In the genomic region with DNA sequence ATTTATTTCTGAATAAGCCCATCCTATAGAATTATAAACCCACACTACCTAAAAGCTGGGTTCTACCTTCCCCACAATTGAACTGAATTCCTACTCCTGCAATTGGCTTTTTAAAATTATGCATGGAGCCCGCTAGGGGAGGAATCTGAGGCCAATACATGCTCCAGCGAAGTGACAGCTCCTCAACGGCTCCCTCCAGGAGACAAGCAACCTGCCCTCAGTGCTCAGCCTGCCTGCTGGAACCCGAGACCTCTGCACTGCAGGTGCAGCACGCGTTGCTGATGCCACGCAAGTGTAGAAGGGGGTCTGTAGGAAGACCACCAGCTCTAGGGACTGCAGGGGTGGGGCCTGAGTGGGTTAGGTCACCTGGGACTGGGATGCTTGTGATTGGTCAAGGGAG, we compare ENCODE assay signal across 21 cellular contexts.
"Had no signal": no experiment of that assay in that cellular context is flagged by ENCODE, and none has a peak within 500 bp of the region (broad histone marks: within the 10 kb centered on the region; RNA-seq: fewer than 3 reads in every experiment).

No MANE protein-coding gene starts in this region.

- H3K36me3 ChIP-seq: gastroesophageal sphincter, thoracic aorta, upper lobe of left lung, vagina had no signal

- DNase-seq: activated naive CD4-positive, alpha-beta T cell; activated T-cell treated with anti-CD3 and anti-CD28 coated beads for 4 hours; activated T-cell treated with anti-CD3 and anti-CD28 coated beads, Interleukin-2, amount 50 U/mL, for 72 hours; body of pancreas; cerebellar nuclear complex; dorsolateral prefrontal cortex; effector memory CD4-positive, alpha-beta T cell; hippocampal formation; right cardiac atrium; stimulated activated CD4-positive, alpha-beta T cell treated with anti-CD3 and anti-CD28 coated beads, Interleukin-15, amount 100 ng/mL, for 24 hours; stimulated activated CD4-positive, alpha-beta T cell treated with anti-CD3 and anti-CD28 coated beads, Interleukin-2, amount 100 ng/mL, for 24 hours; stimulated activated naive CD4-positive, alpha-beta T cell treated with Interleukin-2 at 50 U/mL for 16 hours; T-helper 17 cell; T1000; upper lobe of left lung had no signal

- H3K4me3 ChIP-seq: body of pancreas, coronary artery, gastroesophageal sphincter, upper lobe of left lung, vagina had no signal

- H3K4me3 Mint-ChIP-seq: activated naive CD8-positive, alpha-beta T cell; activated T-cell treated with anti-CD3 and anti-CD28 coated beads, Interleukin-2, amount 50 U/mL, for 72 hours; T-helper 17 cell had no signal

- H3K27me3 Mint-ChIP-seq: natural killer cell treated with Interleukin-12 subunit alpha and Interleukin-12 subunit beta and Interleukin-15 and Interleukin-18, amount 100 ng/mL, for 72 hours had no signal

- ATAC-seq: activated T-cell treated with anti-CD3 and anti-CD28 coated beads, Interleukin-2, amount 50 U/mL, for 72 hours; body of pancreas; gastroesophageal sphincter; natural killer cell treated with Interleukin-12 subunit alpha and Interleukin-12 subunit beta and Interleukin-15 and Interleukin-18, amount 100 ng/mL, for 72 hours; right cardiac atrium; T-helper 17 cell had no signal

- H3K9me3 ChIP-seq: body of pancreas, gastroesophageal sphincter, thoracic aorta, upper lobe of left lung, vagina had no signal

- H3K36me3 Mint-ChIP-seq: activated naive CD8-positive, alpha-beta T cell; natural killer cell treated with Interleukin-12 subunit alpha and Interleukin-12 subunit beta and Interleukin-15 and Interleukin-18, amount 100 ng/mL, for 72 hours had no signal

- H3K27ac Mint-ChIP-seq: activated naive CD8-positive, alpha-beta T cell; activated T-cell treated with anti-CD3 and anti-CD28 coated beads, Interleukin-2, amount 50 U/mL, for 72 hours; T-helper 17 cell had no signal

- H3K9me3 Mint-ChIP-seq: activated T-cell treated with anti-CD3 and anti-CD28 coated beads, Interleukin-2, amount 50 U/mL, for 72 hours had no signal

- H3K4me1 Mint-ChIP-seq: T-helper 17 cell had no signal

- H3K27ac ChIP-seq: coronary artery, thoracic aorta, upper lobe of left lung had no signal

- H3K27me3 ChIP-seq: body of pancreas, dorsolateral prefrontal cortex, gastroesophageal sphincter, upper lobe of left lung, vagina had no signal
